28 cellular contexts compared by ENCODE assay signal in the genomic region with DNA sequence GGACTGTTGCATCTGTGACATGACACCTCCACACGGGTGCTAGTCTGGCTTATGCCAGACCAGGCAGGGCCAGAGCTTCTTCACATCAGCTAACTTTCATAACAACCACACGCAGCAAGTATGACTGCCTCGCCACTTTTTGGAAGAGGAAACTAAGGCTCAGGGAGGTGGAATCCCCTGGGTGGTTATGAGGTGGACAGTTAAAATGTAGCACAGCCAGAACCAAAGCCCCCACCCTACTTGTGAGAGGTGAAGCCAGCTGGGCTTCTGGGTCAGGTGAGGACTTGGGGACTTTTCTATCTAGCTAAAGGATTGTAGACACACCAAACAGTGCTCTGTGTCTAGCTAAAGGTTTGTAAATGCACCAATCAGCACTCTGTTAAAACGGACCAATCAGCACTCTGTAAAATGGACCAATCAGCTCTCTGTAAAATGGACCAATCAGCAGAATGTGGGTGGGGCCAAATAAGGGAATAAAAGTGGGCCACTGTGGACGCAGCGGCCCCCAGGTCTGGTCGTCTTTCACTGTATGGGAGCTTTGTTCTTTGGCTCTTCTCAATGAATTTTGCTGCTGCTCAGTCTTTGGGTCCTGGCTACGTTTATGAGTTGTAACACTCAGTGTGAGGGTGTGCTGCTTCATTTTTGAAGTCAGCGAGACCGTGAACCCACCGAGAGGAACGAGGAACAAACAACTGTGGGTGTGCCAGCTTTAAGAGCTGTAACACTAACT.
"Had no signal": no experiment of that assay in that cellular context is flagged by ENCODE, and none has a peak within 500 bp of the region (broad histone marks: within the 10 kb centered on the region; RNA-seq: fewer than 3 reads in every experiment).

No MANE protein-coding gene starts in this region.

- H3K4me1 ChIP-seq: left ventricle myocardium inferior, neural progenitor cell, pancreas, prostate gland, stomach, tibial artery, upper lobe of right lung had no signal

- H3K9ac ChIP-seq: neural progenitor cell had no signal

- ATAC-seq: natural killer cell; pancreas; sciatic nerve; stimulated activated naive B cell treated with anti-CD40 and anti-IgM and Interleukin-4, amounts not matched to agents 10 μg/mL and 1 μg/mL and 100 μg/mL, for 72 hours; stimulated activated naive CD8-positive, alpha-beta T cell treated with anti-CD3 and anti-CD28 coated beads, Interleukin-15, Interleukin-2, amounts not matched to agents 100 U/mL and 50 U/mL, for 24 hours; upper lobe of right lung had no signal

- H3K36me3 ChIP-seq: left ventricle myocardium inferior, neural progenitor cell, neutrophil, pancreas, prostate gland, stomach, thoracic aorta, tibial artery, upper lobe of right lung had no signal

- H3K27ac ChIP-seq: left ventricle myocardium inferior, neural progenitor cell, neutrophil, pancreas, prostate gland, skin epidermis, stomach, thoracic aorta, tibial artery, upper lobe of right lung had no signal

- H3K4me3 ChIP-seq: left ventricle myocardium inferior, lung, neural progenitor cell, pancreas, prostate gland, skin epidermis, stomach, thoracic aorta, tibial artery, upper lobe of right lung had no signal

- H3K4me2 ChIP-seq: neural progenitor cell had no signal

- H3K27me3 ChIP-seq: neural progenitor cell, pancreas, upper lobe of right lung had no signal

- DNase-seq: hypothalamus; immature natural killer cell; left ventricle myocardium inferior; mesendoderm; naive B cell; natural killer cell; nephron progenitor cell; occipital lobe; pancreas; posterior cingulate gyrus; stimulated activated CD4-positive, alpha-beta T cell treated with anti-CD3 and anti-CD28 coated beads, Interleukin-12 subunit alpha, Interleukin-12 subunit beta, amount 100 ng/mL, for 4 hours; stimulated activated CD4-positive, alpha-beta T cell treated with anti-CD3 and anti-CD28 coated beads, Interleukin-15, amount 100 ng/mL, for 24 hours; stimulated activated CD4-positive, alpha-beta T cell treated with anti-CD3 and anti-CD28 coated beads, Interleukin-2, amount 100 ng/mL, for 24 hours; stimulated activated CD4-positive, alpha-beta T cell treated with anti-CD3 and anti-CD28 coated beads, Interleukin-4, amount 100 ng/mL, for 1 hour; stimulated activated naive B cell treated with anti-CD40 and anti-IgM and Interleukin-4, amounts not matched to agents 10 μg/mL and 1 μg/mL and 100 μg/mL, for 72 hours; stimulated activated naive CD8-positive, alpha-beta T cell treated with anti-CD3 and anti-CD28 coated beads, Interleukin-15, Interleukin-2, amounts not matched to agents 100 U/mL and 50 U/mL, for 24 hours; stomach; tibial artery; upper lobe of right lung had no signal

- FAIRE-seq: islet of Langerhans, pancreas, urothelium cell line had no signal

- H2AFZ ChIP-seq: neural progenitor cell had no signal

- H3K9me3 ChIP-seq: left ventricle myocardium inferior, neutrophil, pancreas, prostate gland, stomach, thoracic aorta, tibial artery, upper lobe of right lung had no signal
